Comparison of ENCODE assay signal across 9 cellular contexts in genomic region chr13:98853791-98854191, GRCh38.
A peak's percentile ranks its signal among the peaks of the same experiment; 100 is the strongest.
DNase-seq lines count a peak whose midpoint lies in the region; ATAC-seq and TF ChIP-seq lines count a peak whose summit lies in the region.
"Had no signal": no experiment of that assay in that cellular context is flagged by ENCODE, and none has a peak within 500 bp of the region (broad histone marks: within the 10 kb centered on the region; RNA-seq: fewer than 3 reads in every experiment).

No MANE protein-coding gene starts in this region.

- H3K4me3 Mint-ChIP-seq in CD4-positive, alpha-beta T cell = no peak overlapping the region
- H3K4me3 Mint-ChIP-seq in naive thymus-derived CD8-positive, alpha-beta T cell = no peak overlapping the region
- H3K4me3 Mint-ChIP-seq: activated naive CD8-positive, alpha-beta T cell had no signal

- no peak overlapping the region for H3K27ac ChIP-seq in CD4-positive, alpha-beta T cell (ENCODE audit: low read depth, low read length)
- H3K27ac ChIP-seq in RWPE1 = no peak overlapping the region

- TF ChIP-seq CTCF in CD4-positive, alpha-beta T cell (IDR thresholded peaks at IDR 0.05) = no peak
- TF ChIP-seq CTCF in astrocyte of the spinal cord (IDR thresholded peaks at IDR 0.05; ENCODE audit: low read depth, low read length) (no peak), RWPE1 (conservative IDR thresholded peaks at IDR 0.05; ENCODE audit: low read depth) (no peak)

- CTCF ChIA-PET in CD4-positive, alpha-beta T cell (lab: Charles Lee) = no interaction called here
- CTCF ChIA-PET in RWPE1 (lab: Yijun Ruan, JAX) = no interaction called here

- peak; percentile 54 for ATAC-seq in CD4-positive, alpha-beta T cell (ENCODE audit: poor library complexity)
- peak; percentile 100 for ATAC-seq in GM19463 (IDR thresholded peaks at IDR 0.05; ENCODE audit: unreplicated experiment)
- peak; percentile 99 for ATAC-seq in HG03457 (IDR thresholded peaks at IDR 0.05; ENCODE audit: unreplicated experiment)
- ATAC-seq in stimulated activated naive CD8-positive, alpha-beta T cell treated with anti-CD3 and anti-CD28 coated beads, Interleukin-15, Interleukin-2, amounts not matched to agents 100 U/mL and 50 U/mL, for 24 hours = peak; percentile 100
- ATAC-seq in naive thymus-derived CD8-positive, alpha-beta T cell = no peak

- no peaks in the 10 kb centered on the region for H3K27me3 Mint-ChIP-seq in CD4-positive, alpha-beta T cell
- no peaks in the 10 kb centered on the region for H3K27me3 Mint-ChIP-seq in naive thymus-derived CD8-positive, alpha-beta T cell
- H3K27me3 Mint-ChIP-seq: activated naive CD8-positive, alpha-beta T cell had no signal

- no peak overlapping the region for H3K4me3 ChIP-seq in astrocyte of the spinal cord (ENCODE audit: low read depth, low read length)

- POLR2A ChIA-PET in CD4-positive, alpha-beta T cell (lab: Charles Lee) = no interaction called here
- POLR2A ChIA-PET in RWPE1 (lab: Yijun Ruan, JAX; ENCODE audit: low non-redundant PET) = no interaction called here
- POLR2A ChIA-PET in naive thymus-derived CD8-positive, alpha-beta T cell (lab: Charles Lee) = no interaction called here

- H3K4me1 Mint-ChIP-seq in CD4-positive, alpha-beta T cell (ENCODE audit: low read depth) = no peaks in the 10 kb centered on the region
- H3K4me1 Mint-ChIP-seq in naive thymus-derived CD8-positive, alpha-beta T cell = peaks cover 0 to 4% (median 0%) of the 10 kb centered on the region in 4 donors

- no peaks in the 10 kb centered on the region for H3K27me3 ChIP-seq in CD4-positive, alpha-beta T cell (ENCODE audit: control insufficient read depth, insufficient read depth, low read length)

- in situ Hi-C loops in astrocyte of the spinal cord (cut with HindIII; ENCODE audit: low sequenced_read_pairs) = no loop called here

- no peaks in the 10 kb centered on the region for H3K9me3 Mint-ChIP-seq in CD4-positive, alpha-beta T cell
- no peaks in the 10 kb centered on the region for H3K9me3 Mint-ChIP-seq in naive thymus-derived CD8-positive, alpha-beta T cell

- intact Hi-C loops in CD4-positive, alpha-beta T cell (cut with DNase I, micrococcal nuclease) = no loop called here

- H3K36me3 Mint-ChIP-seq in CD4-positive, alpha-beta T cell (ENCODE audit: low read depth) = peaks cover 89% of the 10 kb centered on the region
- H3K36me3 Mint-ChIP-seq in naive thymus-derived CD8-positive, alpha-beta T cell = peaks cover 6 to 80% (median 24%) of the 10 kb centered on the region in 3 donors

- no peaks in the 10 kb centered on the region for H3K9me3 ChIP-seq in CD4-positive, alpha-beta T cell (ENCODE audit: control insufficient read depth, low read length)

- no peak overlapping the region for H3K27ac Mint-ChIP-seq in CD4-positive, alpha-beta T cell
- no peak overlapping the region for H3K27ac Mint-ChIP-seq in naive thymus-derived CD8-positive, alpha-beta T cell
- H3K27ac Mint-ChIP-seq: activated naive CD8-positive, alpha-beta T cell had no signal

- no peak for DNase-seq in CD4-positive, alpha-beta T cell
- DNase-seq in astrocyte of the spinal cord (ENCODE audit: low read depth, low spot score) = peak; percentile 86
- peak; percentile 74 for DNase-seq in stimulated activated naive CD8-positive, alpha-beta T cell treated with anti-CD3 and anti-CD28 coated beads, Interleukin-15, Interleukin-2, amounts not matched to agents 100 U/mL and 50 U/mL, for 24 hours
- no peak for DNase-seq in RWPE1 (ENCODE audit: low spot score)
- DNase-seq in naive thymus-derived CD8-positive, alpha-beta T cell = no peak
- DNase-seq in NCI-H1694 (lab: John Stamatoyannopoulos, UW) = no peak

Comparison
In these comparisons a context has a peak if more than half of its experiments do, and no peak if none do; other contexts are left out.
1. ATAC-seq: peak in CD4-positive, alpha-beta T cell (single experiment), GM19463 (single experiment), HG03457 (single experiment) and stimulated activated naive CD8-positive, alpha-beta T cell treated with anti-CD3 and anti-CD28 coated beads, Interleukin-15, Interleukin-2, amounts not matched to agents 100 U/mL and 50 U/mL, for 24 hours (single experiment); none in naive thymus-derived CD8-positive, alpha-beta T cell (0 of 2).
2. DNase-seq: peak in astrocyte of the spinal cord (single experiment) and stimulated activated naive CD8-positive, alpha-beta T cell treated with anti-CD3 and anti-CD28 coated beads, Interleukin-15, Interleukin-2, amounts not matched to agents 100 U/mL and 50 U/mL, for 24 hours (single experiment); none in CD4-positive, alpha-beta T cell (0 of 10), RWPE1 (single experiment), naive thymus-derived CD8-positive, alpha-beta T cell (0 of 10) and NCI-H1694 (single experiment).